21 cellular contexts compared by ENCODE assay signal in the genomic region with DNA sequence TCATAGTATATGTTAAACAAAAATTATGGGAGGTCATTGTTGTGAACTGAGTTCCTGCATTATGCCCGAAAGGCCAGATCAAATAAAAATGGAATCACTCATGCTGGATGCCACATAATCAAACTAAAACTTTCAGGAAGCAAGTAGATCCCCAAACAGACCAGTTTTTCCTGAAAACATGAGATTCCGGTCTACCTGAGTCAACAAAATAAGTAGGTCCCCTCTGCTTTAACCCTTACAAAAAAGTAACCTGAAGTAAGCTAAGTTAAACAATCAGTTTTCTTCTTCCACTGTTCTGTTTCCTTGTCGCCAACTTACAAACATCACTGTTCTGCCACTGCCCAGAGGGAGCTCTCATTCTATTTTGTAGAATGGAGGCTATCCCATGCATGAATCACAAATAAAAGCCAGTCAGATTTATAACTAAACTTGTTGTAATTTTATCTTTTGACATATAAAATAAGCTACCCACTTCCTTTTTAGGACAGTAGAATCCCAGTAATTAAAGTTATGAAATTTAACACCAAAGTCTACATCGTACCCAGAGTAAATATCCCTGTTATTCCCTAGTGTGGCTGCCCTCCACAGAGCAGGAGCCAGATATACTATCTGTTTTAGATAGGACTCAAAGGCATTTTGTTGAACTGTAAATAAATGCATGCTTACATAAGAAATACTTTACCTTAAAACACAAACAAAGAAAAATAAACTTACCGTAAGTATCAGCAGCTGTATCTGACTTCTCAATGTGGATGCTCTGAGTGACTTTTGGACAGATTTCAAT.
DNase-seq lines count a peak whose midpoint lies in the region.
"Had no signal": no experiment of that assay in that cellular context is flagged by ENCODE, and none has a peak within 500 bp of the region (broad histone marks: within the 10 kb centered on the region; RNA-seq: fewer than 3 reads in every experiment).

No MANE protein-coding gene starts in this region.

- H3K4me1 ChIP-seq in HUES48 (ENCODE audit: control insufficient read depth, insufficient read depth, low read length) (peaks cover 6% of the 10 kb centered on the region; the same call in 1 of the 2 replicates), mesodermal cell (ENCODE audit: control insufficient read depth, insufficient read depth, low read length, poor library complexity, severe bottlenecking) (peaks cover 7% of the 10 kb centered on the region)

- H3K9ac ChIP-seq in HUES48 (ENCODE audit: low read depth, low read length) = no peak overlapping the region

- peaks cover 18% of the 10 kb centered on the region for H3K36me3 Mint-ChIP-seq in activated naive CD4-positive, alpha-beta T cell treated with anti-CD3 and anti-CD28 coated beads, Interleukin-2, amount 50 U/mL, for 24 hours
- peaks cover 52% of the 10 kb centered on the region for H3K36me3 Mint-ChIP-seq in activated T-helper 1 cell treated with anti-CD3 and anti-CD28 coated beads, Interleukin-12 subunit alpha, Interleukin-12 subunit beta, Interleukin-2, Interleukin-4 antibody, amounts not matched to agents 30 ng/mL and 10 ng/mL and 1 ng/mL, durations not matched to agents 14 hours and 24 hours and 36 hours (ENCODE audit: low read depth)
- H3K36me3 Mint-ChIP-seq: CD8-positive, alpha-beta T cell had no signal

- H3K27ac ChIP-seq in HUES48 (ENCODE audit: low read depth, low read length) = peak overlapping the region; percentile 33
- peak overlapping the region; percentile 47 for H3K27ac ChIP-seq in mesodermal cell (ENCODE audit: low read depth, low read length, severe bottlenecking)
- H3K27ac ChIP-seq: SJCRH30, tibial nerve had no signal

- H3K36me3 ChIP-seq in HUES48 (ENCODE audit: control insufficient read depth, insufficient read depth, low read length) = no peaks in the 10 kb centered on the region
- H3K36me3 ChIP-seq in mesodermal cell (ENCODE audit: control insufficient read depth, insufficient read depth, low read length) = peaks cover 14% of the 10 kb centered on the region
- H3K36me3 ChIP-seq: SJCRH30, tibial nerve had no signal

- H3K9me3 ChIP-seq in HUES48 (ENCODE audit: control insufficient read depth, insufficient read depth, low read length) (no peaks in the 10 kb centered on the region; the same call in 1 of the 2 replicates), mesodermal cell (ENCODE audit: control insufficient read depth, low read length) (no peaks in the 10 kb centered on the region)
- H3K9me3 ChIP-seq: SJCRH30, tibial nerve had no signal

- H3K4me1 Mint-ChIP-seq in activated naive CD4-positive, alpha-beta T cell treated with anti-CD3 and anti-CD28 coated beads, Interleukin-2, amount 50 U/mL, for 24 hours = peaks cover 82% of the 10 kb centered on the region
- peaks cover 58% of the 10 kb centered on the region for H3K4me1 Mint-ChIP-seq in activated T-helper 1 cell treated with anti-CD3 and anti-CD28 coated beads, Interleukin-12 subunit alpha, Interleukin-12 subunit beta, Interleukin-2, Interleukin-4 antibody, amounts not matched to agents 30 ng/mL and 10 ng/mL and 1 ng/mL, durations not matched to agents 14 hours and 24 hours and 36 hours (ENCODE audit: low read depth)

- no peak for DNase-seq in activated naive CD4-positive, alpha-beta T cell treated with Interleukin-2 at 50 U/mL for 16 hours
- DNase-seq in activated T-helper 1 cell treated with anti-CD3 and anti-CD28 coated beads, Interleukin-12 subunit alpha, Interleukin-12 subunit beta, Interleukin-2, Interleukin-4 antibody, amounts not matched to agents 30 ng/mL and 10 ng/mL and 1 ng/mL, durations not matched to agents 14 hours and 24 hours and 36 hours (ENCODE audit: low spot score) = no peak
- no peak for DNase-seq in DMS79 (lab: John Stamatoyannopoulos, UW)
- no peak for DNase-seq in NCI-H226
- DNase-seq: amniotic stem cell; CD8-positive, alpha-beta T cell; cortex of kidney; DND-41; mammary epithelial cell; NCI-H1105 treated with DMSO at 0.1 percent for 48 hours; NCI-H2081; NCI-H446; NK-92 treated with Interleukin-12 subunit alpha and Interleukin-12 subunit beta, amount 100 ng/mL, for 24 hours; retina; SJCRH30; stimulated activated CD4-positive, alpha-beta T cell treated with anti-CD3 and anti-CD28 coated beads, Interleukin-4, amount 100 ng/mL, for 1 hour; stimulated activated naive CD4-positive, alpha-beta T cell treated with Interleukin-2 at 50 U/mL for 16 hours had no signal

- no peaks in the 10 kb centered on the region for H3K9me3 Mint-ChIP-seq in activated naive CD4-positive, alpha-beta T cell treated with anti-CD3 and anti-CD28 coated beads, Interleukin-2, amount 50 U/mL, for 24 hours
- H3K9me3 Mint-ChIP-seq in activated T-helper 1 cell treated with anti-CD3 and anti-CD28 coated beads, Interleukin-12 subunit alpha, Interleukin-12 subunit beta, Interleukin-2, Interleukin-4 antibody, amounts not matched to agents 30 ng/mL and 10 ng/mL and 1 ng/mL, durations not matched to agents 14 hours and 24 hours and 36 hours = no peaks in the 10 kb centered on the region
- H3K9me3 Mint-ChIP-seq: CD8-positive, alpha-beta T cell had no signal

- H3K4me3 Mint-ChIP-seq in activated naive CD4-positive, alpha-beta T cell treated with anti-CD3 and anti-CD28 coated beads, Interleukin-2, amount 50 U/mL, for 24 hours = peak overlapping the region; percentile 81
- peak overlapping the region; percentile 53 for H3K4me3 Mint-ChIP-seq in activated T-helper 1 cell treated with anti-CD3 and anti-CD28 coated beads, Interleukin-12 subunit alpha, Interleukin-12 subunit beta, Interleukin-2, Interleukin-4 antibody, amounts not matched to agents 30 ng/mL and 10 ng/mL and 1 ng/mL, durations not matched to agents 14 hours and 24 hours and 36 hours

- H3K27me3 ChIP-seq in HUES48 (ENCODE audit: control insufficient read depth, insufficient read depth, low read length) = no peaks in the 10 kb centered on the region
- H3K27me3 ChIP-seq: SJCRH30, tibial nerve had no signal

- H3K4me3 ChIP-seq in HUES48 (ENCODE audit: low read depth, low read length) (no peak overlapping the region), mesodermal cell (ENCODE audit: extremely low read depth, insufficient read depth, low read length, poor library complexity, severe bottlenecking) (no peak overlapping the region)
- H3K4me3 ChIP-seq: SJCRH30, tibial nerve had no signal

- intact Hi-C loops in activated T-helper 1 cell treated with anti-CD3 and anti-CD28 coated beads, Interleukin-12 subunit alpha, Interleukin-12 subunit beta, Interleukin-2, Interleukin-4 antibody, amounts not matched to agents 30 ng/mL and 10 ng/mL and 1 ng/mL, durations not matched to agents 14 hours and 24 hours and 36 hours (cut with micrococcal nuclease) = loop anchor here (1.0 to 5.0 kb wide), 13 partner anchors 10 to 463 kb away; a partner anchor contains a TSS

- H3K27me3 Mint-ChIP-seq in activated naive CD4-positive, alpha-beta T cell treated with anti-CD3 and anti-CD28 coated beads, Interleukin-2, amount 50 U/mL, for 24 hours = no peaks in the 10 kb centered on the region
- no peaks in the 10 kb centered on the region for H3K27me3 Mint-ChIP-seq in activated T-helper 1 cell treated with anti-CD3 and anti-CD28 coated beads, Interleukin-12 subunit alpha, Interleukin-12 subunit beta, Interleukin-2, Interleukin-4 antibody, amounts not matched to agents 30 ng/mL and 10 ng/mL and 1 ng/mL, durations not matched to agents 14 hours and 24 hours and 36 hours (ENCODE audit: insufficient read depth)

- peak overlapping the region; percentile 92 for H3K27ac Mint-ChIP-seq in activated naive CD4-positive, alpha-beta T cell treated with anti-CD3 and anti-CD28 coated beads, Interleukin-2, amount 50 U/mL, for 24 hours
- H3K27ac Mint-ChIP-seq in activated T-helper 1 cell treated with anti-CD3 and anti-CD28 coated beads, Interleukin-12 subunit alpha, Interleukin-12 subunit beta, Interleukin-2, Interleukin-4 antibody, amounts not matched to agents 30 ng/mL and 10 ng/mL and 1 ng/mL, durations not matched to agents 14 hours and 24 hours and 36 hours = peak overlapping the region; percentile 84
- H3K27ac Mint-ChIP-seq: CD8-positive, alpha-beta T cell had no signal

- WGBS in mesodermal cell (ENCODE audit: insufficient coverage in 2 of 2), 2 experiments = 100% methylated on average over 1 to 2 of the region's 5 CpGs
